11 cellular contexts compared by ENCODE assay signal in genomic region chr10:8065651-8066050, GRCh38. TPM values are rescaled to one million over a fixed set of nuclear protein-coding genes. Genes with fewer than 3 reads are reported as not detected.
DNase-seq lines count a peak whose midpoint lies in the region; ATAC-seq and TF ChIP-seq lines count a peak whose summit lies in the region.
"Had no signal": no experiment of that assay in that cellular context is flagged by ENCODE, and none has a peak within 500 bp of the region (broad histone marks: within the 10 kb centered on the region; RNA-seq: fewer than 3 reads in every experiment).

No MANE protein-coding gene starts in this region.

- H3K27ac ChIP-seq in RWPE1: no peak overlapping the region
- H3K27ac ChIP-seq: VCaP had no signal

- no peak for DNase-seq in activated naive CD4-positive, alpha-beta T cell treated with anti-CD3 and anti-CD28 coated beads for 36 hours
- DNase-seq in activated naive CD4-positive, alpha-beta T cell (lab: John Stamatoyannopoulos, UW): no peak
- DNase-seq in RWPE1 (ENCODE audit: low spot score): peak; percentile 58
- no peak for DNase-seq in effector memory CD8-positive, alpha-beta T cell
- DNase-seq in pulmonary artery endothelial cell (ENCODE audit: low read depth, low spot score): peak; percentile 97
- DNase-seq in CD14-positive monocyte (ENCODE audit: low spot score): no peak
- no peak for DNase-seq in NCI-H146 treated with DMSO at 0.1 percent for 48 hours (lab: John Stamatoyannopoulos, UW; ENCODE audit: unreplicated experiment)
- DNase-seq: activated gamma-delta T cell treated with Interleukin-2 at 50 U/mL for 16 hours, SHP77 treated with DMSO at 0.1 percent for 48 hours had no signal

- no peaks in the 10 kb centered on the region for H3K27me3 Mint-ChIP-seq in activated naive CD4-positive, alpha-beta T cell treated with anti-CD3 and anti-CD28 coated beads for 36 hours (ENCODE audit: low read depth)
- no peaks in the 10 kb centered on the region for H3K27me3 Mint-ChIP-seq in effector memory CD8-positive, alpha-beta T cell
- H3K27me3 Mint-ChIP-seq in CD14-positive monocyte (ENCODE audit: low read depth in 3 of 3): peaks cover 39 to 77% (median 55%) of the 10 kb centered on the region in 3 donors

- H3K9me3 Mint-ChIP-seq in activated naive CD4-positive, alpha-beta T cell treated with anti-CD3 and anti-CD28 coated beads for 36 hours: no peaks in the 10 kb centered on the region
- H3K9me3 Mint-ChIP-seq in effector memory CD8-positive, alpha-beta T cell: no peaks in the 10 kb centered on the region
- H3K9me3 Mint-ChIP-seq in CD14-positive monocyte: peaks cover 0 to 12% (median 2%) of the 10 kb centered on the region in 7 donors

- H3K36me3 Mint-ChIP-seq in activated naive CD4-positive, alpha-beta T cell treated with anti-CD3 and anti-CD28 coated beads for 36 hours (ENCODE audit: low read depth): peaks cover 42% of the 10 kb centered on the region
- H3K36me3 Mint-ChIP-seq in effector memory CD8-positive, alpha-beta T cell (ENCODE audit: insufficient read depth): peaks cover 100% of the 10 kb centered on the region
- peaks cover 0 to 2% of the 10 kb centered on the region in 2 donors for H3K36me3 Mint-ChIP-seq in CD14-positive monocyte

- CTCF ChIA-PET in activated naive CD4-positive, alpha-beta T cell treated with anti-CD3 and anti-CD28 coated beads for 36 hours (lab: Charles Lee): no interaction called here
- CTCF ChIA-PET in RWPE1 (lab: Yijun Ruan, JAX): interaction anchor here (0.6 kb wide), 1 partner anchor 571 kb away, joined by 4 read pairs; no protein-coding TSS in a partner anchor

- POLR2A ChIA-PET in RWPE1 (lab: Yijun Ruan, JAX; ENCODE audit: low non-redundant PET): no interaction called here

- no peak overlapping the region for H3K4me3 Mint-ChIP-seq in activated naive CD4-positive, alpha-beta T cell treated with anti-CD3 and anti-CD28 coated beads for 36 hours
- peak overlapping the region; percentile 56 to 57 for H3K4me3 Mint-ChIP-seq in effector memory CD8-positive, alpha-beta T cell
- peak overlapping the region in 1 of 2 donors; percentile 49 for H3K4me3 Mint-ChIP-seq in CD14-positive monocyte

- TF ChIP-seq CTCF in RWPE1 (conservative IDR thresholded peaks at IDR 0.05; ENCODE audit: low read depth) (no peak), CD14-positive monocyte (IDR thresholded peaks at IDR 0.05) (no peak)

- intact Hi-C loops in activated naive CD4-positive, alpha-beta T cell treated with anti-CD3 and anti-CD28 coated beads for 36 hours (cut with micrococcal nuclease): loop anchor here (1.0 to 5.0 kb wide), 4 partner anchors 8 to 512 kb away; no protein-coding TSS in a partner anchor
- intact Hi-C loops in CD14-positive monocyte (cut with micrococcal nuclease): no loop called here

- H3K4me1 Mint-ChIP-seq in activated naive CD4-positive, alpha-beta T cell treated with anti-CD3 and anti-CD28 coated beads for 36 hours (ENCODE audit: low read depth): peaks cover 88% of the 10 kb centered on the region
- peaks cover 71 to 72% of the 10 kb centered on the region in 2 donors for H3K4me1 Mint-ChIP-seq in effector memory CD8-positive, alpha-beta T cell (ENCODE audit: low read depth in 2 of 2)
- H3K4me1 Mint-ChIP-seq in CD14-positive monocyte: peaks cover 4% of the 10 kb centered on the region

- H3K27ac Mint-ChIP-seq in activated naive CD4-positive, alpha-beta T cell treated with anti-CD3 and anti-CD28 coated beads for 36 hours: peak overlapping the region; percentile 78
- peak overlapping the region; percentile 85 to 86 for H3K27ac Mint-ChIP-seq in effector memory CD8-positive, alpha-beta T cell
- no peak overlapping the region for H3K27ac Mint-ChIP-seq in CD14-positive monocyte

- ATAC-seq in effector memory CD8-positive, alpha-beta T cell (replicated peaks): no peak
- no peak for ATAC-seq in HG02571 (IDR thresholded peaks at IDR 0.05; ENCODE audit: unreplicated experiment)

RNA-seq across cellular contexts. Expression of gene GATA3, which starts 11.2 kb away (rescaled TPM):
- 1 to 10 TPM; 3.7 to 4.0 TPM for total RNA-seq in activated naive CD4-positive, alpha-beta T cell treated with anti-CD3 and anti-CD28 coated beads for 36 hours
- 0.25 and 0.53 TPM in 2 replicates for total RNA-seq in pulmonary artery endothelial cell
- under 1 TPM in 1 of 2 donors, not detected in 1; 0.07 TPM for polyA plus RNA-seq in CD14-positive monocyte

Comparison
In these comparisons a context has a peak if more than half of its experiments do, and no peak if none do; other contexts are left out.
1. DNase-seq: peak in RWPE1 (single experiment) and pulmonary artery endothelial cell (single experiment); none in activated naive CD4-positive, alpha-beta T cell treated with anti-CD3 and anti-CD28 coated beads for 36 hours (single experiment), activated naive CD4-positive, alpha-beta T cell (0 of 4), effector memory CD8-positive, alpha-beta T cell (0 of 3), CD14-positive monocyte (single experiment) and NCI-H146 treated with DMSO at 0.1 percent for 48 hours (single experiment).
2. H3K27ac Mint-ChIP-seq: peak in activated naive CD4-positive, alpha-beta T cell treated with anti-CD3 and anti-CD28 coated beads for 36 hours (single experiment) and effector memory CD8-positive, alpha-beta T cell (2 of 2); none in CD14-positive monocyte (0 of 7).